Comparison of ENCODE assay signal across 25 cellular contexts in the genomic region with DNA sequence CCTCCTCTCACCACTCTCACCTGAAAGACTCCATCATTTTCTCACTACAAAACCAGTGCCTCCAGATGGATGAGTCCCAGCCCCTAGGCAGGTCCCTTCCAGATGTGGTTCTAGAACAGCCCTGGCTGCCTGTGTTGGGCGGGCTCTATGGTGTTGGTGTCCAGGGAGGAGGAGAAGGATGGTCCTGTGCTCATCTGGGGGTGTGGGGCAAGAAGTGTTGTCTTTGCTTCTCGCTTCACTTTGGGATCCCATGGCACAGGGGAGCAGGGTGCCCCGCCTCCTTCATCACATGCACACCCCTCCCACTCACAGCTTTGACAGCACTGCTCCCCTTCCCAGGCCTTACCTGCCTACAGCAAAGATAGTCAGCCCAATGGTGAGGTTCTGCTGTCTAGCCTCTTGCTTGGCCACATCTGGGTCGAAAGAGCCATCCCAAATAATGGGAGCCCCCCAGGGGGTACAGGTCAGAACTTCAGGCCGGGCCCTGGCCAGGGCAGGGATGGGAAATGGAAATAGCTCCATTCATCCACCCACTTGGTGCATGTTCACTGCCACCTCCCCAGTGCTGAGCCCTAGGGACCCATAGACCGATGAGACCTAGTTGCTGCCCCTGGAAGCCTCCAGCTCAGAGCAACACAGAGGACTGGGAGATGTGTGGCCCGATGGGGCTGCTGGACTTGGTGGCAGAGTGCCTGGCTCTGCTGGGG. TPM values are rescaled to one million over a fixed set of nuclear protein-coding genes. Genes with fewer than 3 reads are reported as not detected.
"Had no signal": no experiment of that assay in that cellular context is flagged by ENCODE, and none has a peak within 500 bp of the region (broad histone marks: within the 10 kb centered on the region; RNA-seq: fewer than 3 reads in every experiment).

No MANE protein-coding gene starts in this region.

- ATAC-seq: activated naive CD4-positive, alpha-beta T cell treated with anti-CD3 and anti-CD28 coated beads, Interleukin-2, amount 50 U/mL, for 72 hours; activated naive CD8-positive, alpha-beta T cell treated with anti-CD3 and anti-CD28 coated beads, Interleukin-2, amount 50 U/mL, for 24 hours; activated T-cell treated with anti-CD3 and anti-CD28 coated beads, Interleukin-2, amount 50 U/mL, for 4 hours; K562; PC-3; T-cell had no signal

- H3K4me3 Mint-ChIP-seq: activated CD4-positive, alpha-beta memory T cell treated with anti-CD3 and anti-CD28 coated beads for 36 hours; activated CD4-positive, alpha-beta T cell treated with anti-CD3 and anti-CD28 coated beads, Interleukin-2, amount 10 ng/mL, durations not matched to agents 7 days and 5 days; activated naive CD8-positive, alpha-beta T cell treated with anti-CD3 and anti-CD28 coated beads, Interleukin-2, amount 50 U/mL, for 24 hours; activated T-cell treated with anti-CD3 and anti-CD28 coated beads, Interleukin-2, amount 50 U/mL, for 4 hours; brain; T-cell had no signal

- H3K4me3 ChIP-seq: cardiac muscle cell, K562 had no signal

- H3K27ac Mint-ChIP-seq: activated CD4-positive, alpha-beta memory T cell treated with anti-CD3 and anti-CD28 coated beads for 36 hours; activated CD4-positive, alpha-beta T cell treated with anti-CD3 and anti-CD28 coated beads, Interleukin-2, amount 10 ng/mL, durations not matched to agents 7 days and 5 days; activated naive CD4-positive, alpha-beta T cell treated with anti-CD3 and anti-CD28 coated beads, Interleukin-2, amount 50 U/mL, for 72 hours; activated naive CD8-positive, alpha-beta T cell treated with anti-CD3 and anti-CD28 coated beads, Interleukin-2, amount 50 U/mL, for 24 hours; brain; T-cell had no signal

- H3K9me3 Mint-ChIP-seq: activated CD4-positive, alpha-beta memory T cell treated with anti-CD3 and anti-CD28 coated beads for 36 hours; activated CD4-positive, alpha-beta T cell treated with anti-CD3 and anti-CD28 coated beads, Interleukin-2, amount 10 ng/mL, durations not matched to agents 7 days and 5 days; activated naive CD4-positive, alpha-beta T cell treated with anti-CD3 and anti-CD28 coated beads, Interleukin-2, amount 50 U/mL, for 72 hours; activated naive CD8-positive, alpha-beta T cell treated with anti-CD3 and anti-CD28 coated beads, Interleukin-2, amount 50 U/mL, for 24 hours; activated T-cell treated with anti-CD3 and anti-CD28 coated beads, Interleukin-2, amount 50 U/mL, for 4 hours; brain; T-cell had no signal

- H3K36me3 ChIP-seq: cardiac muscle cell had no signal

- DNase-seq: activated CD4-positive, alpha-beta memory T cell treated with anti-CD3 and anti-CD28 coated beads for 36 hours; activated CD4-positive, alpha-beta T cell treated with anti-CD3 and anti-CD28 coated beads, Interleukin-2, amount 10 ng/mL, durations not matched to agents 7 days and 5 days; activated CD4-positive, CD25-positive, alpha-beta regulatory T cell; activated CD8-positive, alpha-beta memory T cell treated with anti-CD3 and anti-CD28 coated beads for 24 hours; activated effector memory CD4-positive, alpha-beta T cell treated with anti-CD3 and anti-CD28 coated beads, Interleukin-2, amount 50 U/mL, for 16 hours; activated naive CD4-positive, alpha-beta T cell treated with Interleukin-2 at 50 U/mL for 16 hours; activated naive CD8-positive, alpha-beta T cell treated with anti-CD3 and anti-CD28 coated beads, Interleukin-2, amount 50 U/mL, for 24 hours; activated T-cell treated with anti-CD3 and anti-CD28 coated beads, Interleukin-2, amount 50 U/mL, for 4 hours; amniotic stem cell; Karpas-422; NCI-H1105 treated with DMSO at 0.1 percent for 48 hours; NCI-H1436 treated with DMSO at 0.1 percent for 48 hours; NCI-H187; NCI-H2081 treated with DMSO at 0.1 percent for 48 hours; NCI-H446; PC-3; SIG-M5; T-cell had no signal

- H3K27ac ChIP-seq: cardiac muscle cell, VCaP had no signal

- H3K36me3 Mint-ChIP-seq: activated CD4-positive, alpha-beta memory T cell treated with anti-CD3 and anti-CD28 coated beads for 36 hours; activated naive CD4-positive, alpha-beta T cell treated with anti-CD3 and anti-CD28 coated beads, Interleukin-2, amount 50 U/mL, for 72 hours; T-cell had no signal

RNA-seq across cellular contexts. Expression of gene A3GALT2, which starts 9.0 kb away (rescaled TPM):
- total RNA-seq: activated CD4-positive, alpha-beta memory T cell treated with anti-CD3 and anti-CD28 coated beads for 36 hours; activated CD4-positive, alpha-beta T cell treated with anti-CD3 and anti-CD28 coated beads, Interleukin-2, amount 10 ng/mL, durations not matched to agents 7 days and 5 days; activated naive CD4-positive, alpha-beta T cell treated with anti-CD3 and anti-CD28 coated beads, Interleukin-2, amount 50 U/mL, for 72 hours; astrocyte; cardiac muscle cell; K562; PC-3; T-helper 2 cell treated with Interferon-gamma antibody and Interleukin-4, amounts not matched to agents 100 ng/mL and 5 ng/mL, for 36 hours had no signal
- polyA plus RNA-seq: K562 had no signal
